1 cellular context compared by ENCODE assay signal in genomic region chr9:135480942-135481315, GRCh38.
TF ChIP-seq lines count a peak whose summit lies in the region.

No MANE protein-coding gene starts in this region.

TF ChIP-seq in neural cell, 6 proteins besides CTCF, POLR2A, EP300 and RAD21 (continued from another document):
- TF ChIP-seq TAF1 (IDR thresholded peaks at IDR 0.05; ENCODE audit: low read depth) (no peak), POLR2AphosphoS5 (IDR thresholded peaks at IDR 0.05) (no peak), MXI1 (conservative IDR thresholded peaks at IDR 0.05; ENCODE audit: poor library complexity, severe bottlenecking) (no peak)
